1 cellular context compared by ENCODE assay signal in the genomic region with DNA sequence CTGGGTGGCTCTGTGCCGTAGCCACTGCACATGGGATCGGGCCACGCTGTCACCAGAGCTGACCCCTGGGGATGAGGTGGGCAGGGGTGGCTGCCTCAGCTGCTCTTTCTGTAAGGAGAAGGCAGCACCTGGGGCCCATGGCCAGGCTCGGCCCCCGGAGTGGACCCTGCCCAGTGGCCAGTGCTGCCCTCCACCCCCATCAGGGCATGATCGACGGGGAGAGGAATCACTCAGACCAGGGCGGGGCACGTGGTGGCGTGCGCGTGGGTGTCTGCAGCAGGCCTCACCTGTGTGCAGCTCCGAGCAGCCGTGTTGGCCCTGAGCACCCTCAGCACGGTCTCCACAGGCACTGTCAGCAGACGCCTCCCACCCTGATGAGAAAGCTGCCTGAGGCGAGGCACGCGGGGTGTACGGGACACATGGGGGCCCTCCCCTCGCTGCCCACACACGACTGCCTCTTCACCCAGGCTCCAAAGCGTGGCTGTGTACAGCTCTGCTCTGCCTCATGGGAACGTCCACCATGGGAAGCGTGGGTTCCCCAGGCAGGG.
TF ChIP-seq lines count a peak whose summit lies in the region.

No MANE protein-coding gene starts in this region.

TF ChIP-seq in HepG2, 621 proteins besides CTCF, POLR2A, EP300 and RAD21:
- TF ChIP-seq ZBTB43 (CRISPR knock-in tag; conservative IDR thresholded peaks at IDR 0.05) (no peak), HNRNPUL1 (IDR thresholded peaks at IDR 0.05; ENCODE audit: low read depth, low read length) (no peak), HHEX (CRISPR knock-in tag; IDR thresholded peaks at IDR 0.05) (no peak), AGO2 (optimal IDR thresholded peaks at IDR 0.05; ENCODE audit: low read depth, low read length) (peak; percentile 42)
